9 cellular contexts compared by ENCODE assay signal in genomic region chr12:6167327-6168280, GRCh38. TPM values are rescaled to one million over a fixed set of nuclear protein-coding genes. Genes with fewer than 3 reads are reported as not detected.
DNase-seq lines count a peak whose midpoint lies in the region; ATAC-seq and TF ChIP-seq lines count a peak whose summit lies in the region.
"Had no signal": no experiment of that assay in that cellular context is flagged by ENCODE, and none has a peak within 500 bp of the region (broad histone marks: within the 10 kb centered on the region; RNA-seq: fewer than 3 reads in every experiment).

No MANE protein-coding gene starts in this region.

- H3K27ac ChIP-seq in stomach (peak overlapping the region; percentile 74 to 86 (median 78)), OCI-LY7 (ENCODE audit: low read depth, low read length, poor library complexity, severe bottlenecking) (no peak overlapping the region)

- peaks cover 32% of the 10 kb centered on the region for H3K4me1 Mint-ChIP-seq in activated CD4-positive, alpha-beta T cell treated with anti-CD3 and anti-CD28 coated beads for 36 hours
- peaks cover 16 to 25% (median 23%) of the 10 kb centered on the region in 3 donors for H3K4me1 Mint-ChIP-seq in naive B cell
- H3K4me1 Mint-ChIP-seq: neural crest cell had no signal

- H3K4me3 ChIP-seq in stomach (no peak overlapping the region), OCI-LY7 (ENCODE audit: low read depth, low read length, poor library complexity, severe bottlenecking) (no peak overlapping the region)

- POLR2A ChIA-PET in activated CD4-positive, alpha-beta T cell treated with anti-CD3 and anti-CD28 coated beads for 36 hours (lab: Charles Lee): interaction anchor here (0.8 kb wide), 1 partner anchor 26 kb away, joined by 3 read pairs; no protein-coding TSS in a partner anchor
- POLR2A ChIA-PET in OCI-LY7 (lab: Charles Lee): interaction anchor here (1.1 kb wide), 1 partner anchor 79 kb away, joined by 5 read pairs; no protein-coding TSS in a partner anchor

- H3K9me2 ChIP-seq in OCI-LY7 (ENCODE audit: insufficient read depth, low read length): no peaks in the 10 kb centered on the region

- intact Hi-C loops in activated CD4-positive, alpha-beta T cell treated with anti-CD3 and anti-CD28 coated beads for 36 hours (cut with DNase I, micrococcal nuclease): loop anchor here (1.0 to 10.0 kb wide), 7 partner anchors 26 to 111 kb away; no protein-coding TSS in a partner anchor
- intact Hi-C loops in stomach (cut with DNase I; ENCODE audit: low total_unique reads) (no loop called here), OCI-LY7 (cut with micrococcal nuclease; ENCODE audit: unreplicated experiment) (no loop called here)

- no peak for TF ChIP-seq EP300 in stomach (IDR thresholded peaks at IDR 0.05)

- H4K20me1 ChIP-seq in OCI-LY7 (ENCODE audit: insufficient read depth, low read length): no peaks in the 10 kb centered on the region

- no peaks in the 10 kb centered on the region for H3K79me2 ChIP-seq in OCI-LY7 (ENCODE audit: insufficient read depth, low read depth, low read length)

- no peak overlapping the region for H2AFZ ChIP-seq in OCI-LY7 (ENCODE audit: low read length)

- H3K27me3 Mint-ChIP-seq in activated CD4-positive, alpha-beta T cell treated with anti-CD3 and anti-CD28 coated beads for 36 hours: no peaks in the 10 kb centered on the region
- peaks cover 0 to 10% (median 2%) of the 10 kb centered on the region in 3 donors for H3K27me3 Mint-ChIP-seq in naive B cell

- H3K4me2 ChIP-seq in OCI-LY7 (ENCODE audit: low read length): no peak overlapping the region

- H3K4me1 ChIP-seq in stomach (peaks cover 14 to 25% (median 17%) of the 10 kb centered on the region in 4 donors), OCI-LY7 (ENCODE audit: insufficient read depth, low read length, poor library complexity, severe bottlenecking) (no peaks in the 10 kb centered on the region)

- no peaks in the 10 kb centered on the region for H3K27me3 ChIP-seq in stomach

- peak overlapping the region; percentile 87 for H3K27ac Mint-ChIP-seq in activated CD4-positive, alpha-beta T cell treated with anti-CD3 and anti-CD28 coated beads for 36 hours
- H3K27ac Mint-ChIP-seq in naive B cell: peak overlapping the region; percentile 18 to 97 (median 92)

- TF ChIP-seq POLR2A in stomach (IDR thresholded peaks at IDR 0.05): no peak

- DNase-seq in AG20443 (ENCODE audit: low spot score): peak; percentile 84
- peak; percentile 84 for DNase-seq in activated CD4-positive, alpha-beta T cell treated with anti-CD3 and anti-CD28 coated beads for 36 hours
- peak; percentile 76 to 97 for DNase-seq in dermis microvascular lymphatic vessel endothelial cell (ENCODE audit: low read depth in 2 of 2)
- peak; percentile 46 for DNase-seq in naive B cell
- peak; percentile 44 for DNase-seq in stomach
- no peak for DNase-seq in OCI-LY7 (ENCODE audit: low spot score)

- TF ChIP-seq CTCF in stomach (IDR thresholded peaks at IDR 0.05): no peak
- no peak for TF ChIP-seq CTCF in OCI-LY7 (conservative IDR thresholded peaks at IDR 0.05; ENCODE audit: low read length)

- no peaks in the 10 kb centered on the region for H3K9me3 Mint-ChIP-seq in activated CD4-positive, alpha-beta T cell treated with anti-CD3 and anti-CD28 coated beads for 36 hours (ENCODE audit: low read depth)
- no peaks in the 10 kb centered on the region for H3K9me3 Mint-ChIP-seq in naive B cell
- H3K9me3 Mint-ChIP-seq: neural crest cell had no signal

- H3K9me3 ChIP-seq in stomach (no peaks in the 10 kb centered on the region), OCI-LY7 (ENCODE audit: low read length) (no peaks in the 10 kb centered on the region)

- H3K36me3 ChIP-seq in stomach (no peaks in the 10 kb centered on the region), OCI-LY7 (ENCODE audit: insufficient read depth, low read length) (no peaks in the 10 kb centered on the region)

- H3K4me3 Mint-ChIP-seq in activated CD4-positive, alpha-beta T cell treated with anti-CD3 and anti-CD28 coated beads for 36 hours: peak overlapping the region; percentile 26
- peak overlapping the region in 4 of 8 donors; percentile 13 to 90 (median 60) for H3K4me3 Mint-ChIP-seq in naive B cell
- H3K4me3 Mint-ChIP-seq: neural crest cell had no signal

- no TSS peak for BruUV-seq in OCI-LY7 (replicated peaks; lab: Mats Ljungman, UMichigan)

- 48 to 76% (median 60%) methylated on average over 17 of the region's 17 CpGs for WGBS in stomach, 5 donors

- CTCF ChIA-PET in activated CD4-positive, alpha-beta T cell treated with anti-CD3 and anti-CD28 coated beads for 36 hours (lab: Charles Lee): interaction anchor here (0.6 to 2.0 kb wide), 8 partner anchors 20 to 736 kb away, joined by 3 to 5 read pairs (median 3); partner anchors contain the start of gene CD9
- CTCF ChIA-PET in OCI-LY7 (lab: Charles Lee; ENCODE audit: unreplicated experiment): no interaction called here

- ATAC-seq in GM19463 (IDR thresholded peaks at IDR 0.05; ENCODE audit: unreplicated experiment) (peak; percentile 76), HG03575 (IDR thresholded peaks at IDR 0.05; ENCODE audit: extremely low read depth, insufficient number of reproducible peaks, low FRiP score, unreplicated experiment) (peak; percentile 64), naive B cell (ENCODE audit: low read depth in 2 of 2) (peak; percentile 85 to 88)
- ATAC-seq in activated CD4-positive, alpha-beta T cell treated with anti-CD3 and anti-CD28 coated beads for 36 hours: peak; percentile 89

- H3K36me3 Mint-ChIP-seq in activated CD4-positive, alpha-beta T cell treated with anti-CD3 and anti-CD28 coated beads for 36 hours (ENCODE audit: low read depth): no peaks in the 10 kb centered on the region
- no peaks in the 10 kb centered on the region for H3K36me3 Mint-ChIP-seq in naive B cell

RNA-seq across cellular contexts. Expression of gene CD9, which starts 32.6 kb away (rescaled TPM):
- total RNA-seq in activated CD4-positive, alpha-beta T cell treated with anti-CD3 and anti-CD28 coated beads for 36 hours: 10 to 100 TPM; 11.5 to 12.8 TPM
- 947 and 1,118 TPM in 2 replicates for total RNA-seq in dermis microvascular lymphatic vessel endothelial cell
- polyA plus RNA-seq in naive B cell (ENCODE audit: low read depth in 6 of 6): 100 to 1,000 TPM in 2 of 6 donors, 10 to 100 TPM in 4; 32.7 to 186 (median 69.9) TPM
- 100 to 1,000 TPM in 3 of 5 donors, 10 to 100 TPM in 2; 68.1 to 297 (median 154) TPM for total RNA-seq in stomach
- 100 to 1,000 TPM in 2 of 3 donors, 10 to 100 TPM in 1; 51.0 to 421 (median 124) TPM for polyA plus RNA-seq in stomach
- not detected in 2 replicates for total RNA-seq in OCI-LY7 (2014; rRNA removed; shearing (Covaris generic))
- not detected in 2 replicates for total RNA-seq in OCI-LY7 (2022)

RNA-seq across cellular contexts. Expression of gene VWF, which starts 43.1 kb away (rescaled TPM):
- under 1 TPM in 1 of 2 experiments, not detected in 1; 0.07 TPM for total RNA-seq in activated CD4-positive, alpha-beta T cell treated with anti-CD3 and anti-CD28 coated beads for 36 hours
- total RNA-seq in dermis microvascular lymphatic vessel endothelial cell (467 and 1,551 TPM in 2 replicates), stomach (100 to 1,000 TPM in 1 of 5 donors, 10 to 100 TPM in 4; 49.0 to 103 (median 69.6) TPM), OCI-LY7 (2022) (0.32 and 0.35 TPM in 2 replicates)
- polyA plus RNA-seq in naive B cell (ENCODE audit: low read depth in 6 of 6) (under 1 TPM in 2 of 6 donors, not detected in 4; 0.03 to 0.08 TPM), stomach (10 to 100 TPM in 1 of 3 donors, 1 to 10 TPM in 2; 3.1 to 22.7 (median 3.2) TPM)
- not detected in 2 replicates for total RNA-seq in OCI-LY7 (2014; rRNA removed; shearing (Covaris generic))

Comparison
In these comparisons a context has a peak if more than half of its experiments do, and no peak if none do; other contexts are left out.
1. RNA of gene CD9, which starts 32.6 kb away (total RNA-seq): 947 to 1,118 TPM in dermis microvascular lymphatic vessel endothelial cell, 68.1 to 297 TPM in stomach and 11.5 to 12.8 TPM in activated CD4-positive, alpha-beta T cell treated with anti-CD3 and anti-CD28 coated beads for 36 hours; not detected in OCI-LY7; every median in the first group is over 4 times any median in the second.
2. RNA of gene VWF, which starts 43.1 kb away (total RNA-seq): 467 to 1,551 TPM in dermis microvascular lymphatic vessel endothelial cell and 49.0 to 103 TPM in stomach; 0.32 to 0.35 TPM in OCI-LY7 and 0.07 TPM in activated CD4-positive, alpha-beta T cell treated with anti-CD3 and anti-CD28 coated beads for 36 hours; every median in the first group is over 10 times any median in the second.
3. intact Hi-C loops: an anchor here in activated CD4-positive, alpha-beta T cell treated with anti-CD3 and anti-CD28 coated beads for 36 hours (1.0 to 10.0 kb wide); none called in stomach and OCI-LY7.
4. Peak in every context shown above with its lines, with median percentiles within 50 percentile points of each other: ATAC-seq.